Comparison of ENCODE assay signal across 14 cellular contexts in the genomic region with DNA sequence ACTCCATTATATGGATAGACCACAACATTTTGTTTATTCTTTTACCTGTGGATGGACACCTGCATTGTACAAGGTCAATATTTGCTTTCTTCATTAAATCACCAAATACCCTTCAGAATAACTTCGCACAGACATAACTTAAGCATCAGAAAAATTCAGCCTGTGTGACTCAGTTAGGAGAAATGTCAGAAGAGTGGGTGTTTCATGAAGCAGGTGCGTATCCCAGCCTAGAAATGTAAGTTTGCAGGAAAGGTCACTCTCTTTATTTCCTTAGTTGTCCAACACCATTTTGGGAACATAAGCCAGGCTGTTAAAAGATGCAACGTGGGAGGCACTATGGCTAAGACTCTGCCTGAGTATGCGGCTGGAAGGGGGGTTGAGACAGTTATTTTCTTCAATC. TPM values are rescaled to one million over a fixed set of nuclear protein-coding genes. Genes with fewer than 3 reads are reported as not detected.
DNase-seq lines count a peak whose midpoint lies in the region; ATAC-seq and TF ChIP-seq lines count a peak whose summit lies in the region.
"Had no signal": no experiment of that assay in that cellular context is flagged by ENCODE, and none has a peak within 500 bp of the region (broad histone marks: within the 10 kb centered on the region; RNA-seq: fewer than 3 reads in every experiment).

No MANE protein-coding gene starts in this region.

- no peak overlapping the region for H4K8ac ChIP-seq in IMR-90 (ENCODE audit: low read depth in 2 of 2, low read length in 2 of 2)

- no peak overlapping the region for H2BK20ac ChIP-seq in IMR-90 (ENCODE audit: low read depth, low read length)

- H2BK120ac ChIP-seq in IMR-90 (ENCODE audit: low read depth, low read length) = no peak overlapping the region

- H2AK9ac ChIP-seq in IMR-90 (replicated peaks; ENCODE audit: low read depth, low read length, poor library complexity) = no peak overlapping the region

- H3K4me3 ChIP-seq in IMR-90 (ENCODE audit: insufficient read depth, low read depth, low read length) (no peak overlapping the region), brain microvascular endothelial cell (ENCODE audit: low read depth, low read length) (no peak overlapping the region), mucosa of rectum (ENCODE audit: low read length in 2 of 2) (no peak overlapping the region)
- H3K4me3 ChIP-seq: GM12878 had no signal

- no peak for TF ChIP-seq CTCF in IMR-90 (conservative IDR thresholded peaks at IDR 0.05; ENCODE audit: low read depth, low read length)
- TF ChIP-seq CTCF in brain microvascular endothelial cell (IDR thresholded peaks at IDR 0.05; ENCODE audit: low read depth, low read length, missing control alignments) = no peak

- peaks cover 14% of the 10 kb centered on the region for H3K4me1 ChIP-seq in IMR-90 (ENCODE audit: control insufficient read depth, insufficient read depth, low read length)
- H3K4me1 ChIP-seq in mucosa of rectum (ENCODE audit: control insufficient read depth in 2 of 2, insufficient read depth in 2 of 2, low read length in 2 of 2) = peaks cover 9 to 33% of the 10 kb centered on the region in 2 donors

- no peak overlapping the region for H3K23ac ChIP-seq in IMR-90 (ENCODE audit: low read depth, low read length)

- H3K9me1 ChIP-seq in IMR-90 (ENCODE audit: insufficient read depth, low read length) = peaks cover 13% of the 10 kb centered on the region

- 0 out of 3 replicates have a peak overlapping the region, but pooled peaks have one; percentile 32 for H2BK15ac ChIP-seq in IMR-90 (ENCODE audit: low read depth, low read length)

- no peak overlapping the region for H3K4me2 ChIP-seq in IMR-90 (ENCODE audit: low read depth, low read length)

- no peaks in the 10 kb centered on the region for H3K36me3 ChIP-seq in IMR-90 (ENCODE audit: control insufficient read depth, insufficient read depth, low read length)
- H3K36me3 ChIP-seq in brain microvascular endothelial cell (replicated peaks) = no peaks in the 10 kb centered on the region
- no peaks in the 10 kb centered on the region for H3K36me3 ChIP-seq in mucosa of rectum (ENCODE audit: control insufficient read depth in 2 of 2, insufficient read depth in 2 of 2, low read length in 2 of 2)

- CTCF ChIA-PET in IMR-90 (lab: Yijun Ruan, JAX) = no interaction called here

- no peak overlapping the region for H3K9ac ChIP-seq in IMR-90 (ENCODE audit: low read depth, low read length)
- no peak overlapping the region for H3K9ac ChIP-seq in mucosa of rectum (ENCODE audit: low read depth in 1 of 2, low read length in 2 of 2)

- peak overlapping the region; percentile 48; the same call in 1 of the 2 replicates for H4K91ac ChIP-seq in IMR-90 (ENCODE audit: insufficient read depth, low read depth, low read length)

- H3K18ac ChIP-seq in IMR-90 (ENCODE audit: low read depth, low read length) = no peak overlapping the region

- H2AFZ ChIP-seq in IMR-90 (replicated peaks; ENCODE audit: low read length, poor library complexity) = no peak overlapping the region

- no peaks in the 10 kb centered on the region for H3K79me1 ChIP-seq in IMR-90 (ENCODE audit: low read depth in 1 of 2, low read length in 2 of 2)

- H2BK5ac ChIP-seq in IMR-90 (ENCODE audit: low read depth, low read length, poor library complexity, severe bottlenecking) = no peak overlapping the region

- POLR2A ChIA-PET in IMR-90 (lab: Charles Lee; ENCODE audit: unreplicated experiment) = no interaction called here

- intact Hi-C loops in IMR-90 (cut with micrococcal nuclease) = no loop called here

- no peak for TF ChIP-seq POLR2A in IMR-90 (IDR thresholded peaks at IDR 0.05; ENCODE audit: low read depth, low read length)

- dilution Hi-C loops in IMR-90 (cut with HindIII; ENCODE audit: low sequenced_read_pairs, unreplicated experiment) = no loop called here

- TF ChIP-seq RAD21 in IMR-90 (IDR thresholded peaks at IDR 0.05; ENCODE audit: low read length) = no peak

- WGBS in IMR-90 (ENCODE audit: extremely low coverage in 2 of 2, insufficient read length in 1 of 2), 2 experiments = 90% methylated on average over 2 of the region's 4 CpGs; no CpG with 5 or more reads in 1 of the 2 experiments

- no peak overlapping the region for H4K5ac ChIP-seq in IMR-90 (ENCODE audit: low read depth, low read length)

- DNase-seq in IMR-90 = peak; percentile 41
- DNase-seq in brain microvascular endothelial cell = peak; percentile 6
- no peak for DNase-seq in activated naive CD4-positive, alpha-beta T cell treated with Interleukin-2 at 50 U/mL for 16 hours
- no peak for DNase-seq in NCI-H774 (lab: John Stamatoyannopoulos, UW)
- DNase-seq: DMS 273 treated with DMSO at 0.1 percent for 48 hours, HCEC 1CT, Kasumi-1, NCI-H2029 treated with DMSO at 0.1 percent for 48 hours, NCI-H510A treated with DMSO at 0.1 percent for 48 hours, RPMI8226 had no signal

- no peak overlapping the region; the same call in 1 of the 2 replicates for H2AK5ac ChIP-seq in IMR-90 (ENCODE audit: low read depth, low read length)

- no peak overlapping the region for H3K56ac ChIP-seq in IMR-90 (ENCODE audit: extremely low read depth, insufficient read depth, low read length)

- H3K14ac ChIP-seq in IMR-90 (replicated peaks; ENCODE audit: low read depth, low read length) = no peak overlapping the region

- peaks cover 13% of the 10 kb centered on the region for H3K27me3 ChIP-seq in IMR-90 (ENCODE audit: control insufficient read depth, insufficient read depth, low read length)
- H3K27me3 ChIP-seq in brain microvascular endothelial cell (replicated peaks) = no peaks in the 10 kb centered on the region
- H3K27me3 ChIP-seq in mucosa of rectum (ENCODE audit: control insufficient read depth in 2 of 2, insufficient read depth in 2 of 2, low read length in 2 of 2) = no peaks in the 10 kb centered on the region

- no peak overlapping the region for H3K27ac ChIP-seq in IMR-90 (ENCODE audit: insufficient read depth, low read length)
- H3K27ac ChIP-seq in brain microvascular endothelial cell = no peak overlapping the region
- H3K27ac ChIP-seq in mucosa of rectum (ENCODE audit: low read depth in 2 of 2, low read length in 2 of 2) = peak overlapping the region; percentile 87 to 88

- in situ Hi-C loops in IMR-90 (cut with MboI; ENCODE audit: low sequenced_read_pairs) (no loop called here), brain microvascular endothelial cell (cut with HindIII; ENCODE audit: low pct_ligation_motif_present, low sequenced_read_pairs) (no loop called here)

- ATAC-seq in IMR-90 (ENCODE audit: low read depth) (no peak), GM18520 (IDR thresholded peaks at IDR 0.05; ENCODE audit: unreplicated experiment) (no peak), SK-N-SH treated with all-trans-retinoic acid at 6 μM for 48 hours (no peak)
- ATAC-seq: GM12878 had no signal

- no TSS peak for BruUV-seq in IMR-90 (replicated peaks; lab: Mats Ljungman, UMichigan)

- no peaks in the 10 kb centered on the region for H4K20me1 ChIP-seq in IMR-90 (ENCODE audit: insufficient read depth, low read length)

- H3K9me3 ChIP-seq in IMR-90 (ENCODE audit: control insufficient read depth, insufficient read depth, low read length) (no peaks in the 10 kb centered on the region), mucosa of rectum (ENCODE audit: control insufficient read depth in 2 of 2, low read length in 2 of 2) (no peaks in the 10 kb centered on the region)

- no peak overlapping the region for H3K4ac ChIP-seq in IMR-90 (ENCODE audit: low read depth, low read length)

TF ChIP-seq in IMR-90, 13 proteins besides CTCF, POLR2A, EP300 and RAD21 (continues in another document):
- no peak for TF ChIP-seq CHD1 (IDR thresholded peaks at IDR 0.05; ENCODE audit: low read depth, low read length)
- TF ChIP-seq, protein P1, sequence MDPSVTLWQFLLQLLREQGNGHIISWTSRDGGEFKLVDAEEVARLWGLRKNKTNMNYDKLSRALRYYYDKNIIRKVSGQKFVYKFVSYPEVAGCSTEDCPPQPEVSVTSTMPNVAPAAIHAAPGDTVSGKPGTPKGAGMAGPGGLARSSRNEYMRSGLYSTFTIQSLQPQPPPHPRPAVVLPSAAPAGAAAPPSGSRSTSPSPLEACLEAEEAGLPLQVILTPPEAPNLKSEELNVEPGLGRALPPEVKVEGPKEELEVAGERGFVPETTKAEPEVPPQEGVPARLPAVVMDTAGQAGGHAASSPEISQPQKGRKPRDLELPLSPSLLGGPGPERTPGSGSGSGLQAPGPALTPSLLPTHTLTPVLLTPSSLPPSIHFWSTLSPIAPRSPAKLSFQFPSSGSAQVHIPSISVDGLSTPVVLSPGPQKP (IDR thresholded peaks at IDR 0.05; ENCODE audit: borderline replicate concordance, low read depth, low read length) = no peak
- TF ChIP-seq SMC3 (IDR thresholded peaks at IDR 0.05; ENCODE audit: low read depth, low read length) = no peak
- TF ChIP-seq MXI1 (IDR thresholded peaks at IDR 0.05; ENCODE audit: borderline replicate concordance, low read depth, low read length) = no peak
- no peak for TF ChIP-seq MAFK (IDR thresholded peaks at IDR 0.05; ENCODE audit: low read depth, low read length)

TF ChIP-seq in SK-N-SH treated with all-trans-retinoic acid at 6 μM for 48 hours, 23 proteins besides CTCF, POLR2A, EP300 and RAD21 (continues in another document):
- TF ChIP-seq CSDC2 (CRISPR knock-in tag; IDR thresholded peaks at IDR 0.05) (no peak), CREB5 (CRISPR knock-in tag; IDR thresholded peaks at IDR 0.05; ENCODE audit: low read depth) (no peak), GLIS3 (CRISPR knock-in tag; IDR thresholded peaks at IDR 0.05) (no peak)

RNA-seq across cellular contexts. Expression of gene FHL2, which starts 48.6 kb away (rescaled TPM):
- 373 and 464 TPM in 2 replicates for total RNA-seq in IMR-90 (2012; rRNA removed)
- 550 and 574 TPM in 2 replicates for polyA plus RNA-seq in IMR-90 (2012; rRNA removed)
- polyA plus RNA-seq in IMR-90 (2012; cell fraction: cytosol; rRNA removed) = 533 and 781 TPM in 2 replicates
- polyA plus RNA-seq in IMR-90 (2012; cell fraction: nucleus; rRNA removed; ENCODE audit: low replicate concordance) = 291 and 300 TPM in 2 replicates

Comparison
In these comparisons a context has a peak if more than half of its experiments do, and no peak if none do; other contexts are left out.
1. DNase-seq: peak in IMR-90 (single experiment) and brain microvascular endothelial cell (single experiment); none in activated naive CD4-positive, alpha-beta T cell treated with Interleukin-2 at 50 U/mL for 16 hours (single experiment) and NCI-H774 (single experiment).
2. H3K27ac ChIP-seq: peak in mucosa of rectum (2 of 2); none in IMR-90 (single experiment) and brain microvascular endothelial cell (single experiment).